Comparison of ENCODE assay signal across 22 cellular contexts in the genomic region with DNA sequence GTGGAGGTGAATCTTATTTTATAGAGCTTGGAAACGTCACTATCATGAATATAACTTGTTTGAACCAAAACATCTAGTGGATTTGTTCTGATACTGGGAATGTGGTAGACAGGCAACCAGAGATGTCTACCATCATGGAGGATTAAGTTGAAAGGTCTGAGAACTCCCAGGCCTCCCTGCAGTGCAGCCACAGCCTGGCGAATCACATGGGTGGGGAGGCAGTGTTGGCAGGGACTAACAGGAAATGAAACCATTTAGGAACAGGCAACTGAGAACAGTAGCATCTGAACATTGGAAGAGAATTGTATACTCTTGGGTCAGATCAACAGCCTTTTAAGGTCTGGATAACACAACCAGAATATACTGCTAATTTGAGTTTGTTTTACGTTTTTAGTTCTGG. TPM values are rescaled to one million over a fixed set of nuclear protein-coding genes. Genes with fewer than 3 reads are reported as not detected.
A peak's percentile ranks its signal among the peaks of the same experiment; 100 is the strongest.
DNase-seq lines count a peak whose midpoint lies in the region; ATAC-seq and TF ChIP-seq lines count a peak whose summit lies in the region.
"Had no signal": no experiment of that assay in that cellular context is flagged by ENCODE, and none has a peak within 500 bp of the region (broad histone marks: within the 10 kb centered on the region; RNA-seq: fewer than 3 reads in every experiment).

No MANE protein-coding gene starts in this region.

- CTCF ChIA-PET in SK-N-SH (lab: Yijun Ruan, JAX), result no interaction called here

- ATAC-seq in gastroesophageal sphincter (no peak), HG02852 (IDR thresholded peaks at IDR 0.05; ENCODE audit: unreplicated experiment) (no peak)
- ATAC-seq: psoas muscle had no signal

- no peak overlapping the region for H3K4me2 ChIP-seq in SK-N-SH
- H3K4me2 ChIP-seq: smooth muscle cell had no signal

- no peaks in the 10 kb centered on the region for H4K20me1 ChIP-seq in SK-N-SH (ENCODE audit: insufficient read depth)

- TF ChIP-seq RAD21 in SK-N-SH (IDR thresholded peaks at IDR 0.05; ENCODE audit: low read length), result no peak

- H3K9ac ChIP-seq in SK-N-SH, result no peak overlapping the region

- H3K27me3 ChIP-seq in SK-N-SH (ENCODE audit: insufficient read depth) (no peaks in the 10 kb centered on the region), gastroesophageal sphincter (peaks cover 4% of the 10 kb centered on the region)
- H3K27me3 ChIP-seq: esophagus squamous epithelium had no signal

- WGBS in SK-N-SH (ENCODE audit: low lambda C conversion rate), result 24% methylated on average over 3 of the region's 3 CpGs
- WGBS in gastroesophageal sphincter (ENCODE audit: low coverage in 1 of 2), 2 donors, result 29 to 51% methylated on average over 3 of the region's 3 CpGs

- H3K9me3 ChIP-seq in SK-N-SH (no peaks in the 10 kb centered on the region), gastroesophageal sphincter (no peaks in the 10 kb centered on the region)
- H3K9me3 ChIP-seq: esophagus squamous epithelium, psoas muscle had no signal

- H3K4me1 ChIP-seq in SK-N-SH (ENCODE audit: control insufficient read depth in 1 of 2, insufficient read depth in 2 of 2, low read depth in 1 of 2, low read length in 1 of 2) (no peaks in the 10 kb centered on the region), gastroesophageal sphincter (no peaks in the 10 kb centered on the region)
- H3K4me1 ChIP-seq: esophagus squamous epithelium, psoas muscle had no signal

- no peak for TF ChIP-seq EP300 in SK-N-SH (IDR thresholded peaks at IDR 0.05; ENCODE audit: borderline replicate concordance in 1 of 2, low read depth in 1 of 2, low read length in 1 of 2)
- no peak for TF ChIP-seq EP300 in gastroesophageal sphincter (IDR thresholded peaks at IDR 0.05)

- DNase-seq in Daoy (ENCODE audit: low read depth), result peak; percentile 23
- peak; percentile 11 for DNase-seq in M059J (ENCODE audit: low read depth)
- peak; percentile 30 for DNase-seq in SK-N-SH
- DNase-seq in fibroblast of villous mesenchyme (ENCODE audit: low read depth), result peak; percentile 14
- DNase-seq in DMS79 (lab: John Stamatoyannopoulos, UW), result no peak
- DNase-seq in activated CD4-positive, alpha-beta T cell treated with anti-CD3 and anti-CD28 coated beads, Interleukin-2, amount 50 U/mL, for 4 hours, result no peak
- DNase-seq: activated CD4-positive, alpha-beta memory T cell treated with anti-CD3 and anti-CD28 coated beads for 36 hours; activated naive CD8-positive, alpha-beta T cell treated with anti-CD3 and anti-CD28 coated beads for 36 hours; COR-L47; dorsolateral prefrontal cortex; esophagus squamous epithelium; GF-D8; KBM-7; kidney glomerular epithelial cell; mesenchymal stem cell; NCI-H1694; NCI-H345; psoas muscle had no signal

- no peaks in the 10 kb centered on the region for H3K9me2 ChIP-seq in SK-N-SH

- H3K27ac ChIP-seq in SK-N-SH (ENCODE audit: low read depth in 2 of 2, low read length in 1 of 2) (no peak overlapping the region), gastroesophageal sphincter (no peak overlapping the region)
- H3K27ac ChIP-seq: dorsolateral prefrontal cortex, esophagus squamous epithelium, psoas muscle, SK-N-MC had no signal

- TF ChIP-seq CTCF in SK-N-SH (IDR thresholded peaks at IDR 0.05) (no peak), fibroblast of villous mesenchyme (IDR thresholded peaks at IDR 0.05; ENCODE audit: insufficient read depth, low read depth, low read length) (no peak), gastroesophageal sphincter (IDR thresholded peaks at IDR 0.05) (no peak)

- no peaks in the 10 kb centered on the region for H3F3A ChIP-seq in SK-N-SH (replicated peaks; ENCODE audit: insufficient read depth)

- no peak for TF ChIP-seq POLR2A in gastroesophageal sphincter (IDR thresholded peaks at IDR 0.05)

- H3K36me3 ChIP-seq in SK-N-SH (replicated peaks in 1 of 2; ENCODE audit: control insufficient read depth in 1 of 2, insufficient read depth in 2 of 2, low read length in 1 of 2) (no peaks in the 10 kb centered on the region), gastroesophageal sphincter (no peaks in the 10 kb centered on the region)
- H3K36me3 ChIP-seq: esophagus squamous epithelium had no signal

- no peak overlapping the region for H2AFZ ChIP-seq in SK-N-SH (ENCODE audit: low read depth)

- POLR2A ChIA-PET in SK-N-SH (lab: Yijun Ruan, JAX), result no interaction called here

- H3K4me3 ChIP-seq in SK-N-SH (ENCODE audit: low read depth in 2 of 2, low read length in 1 of 2) (no peak overlapping the region), fibroblast of villous mesenchyme (ENCODE audit: low read depth, low read length) (no peak overlapping the region), gastroesophageal sphincter (no peak overlapping the region)
- H3K4me3 ChIP-seq: dorsolateral prefrontal cortex, esophagus squamous epithelium, psoas muscle, SK-N-MC, smooth muscle cell had no signal

- H3K79me2 ChIP-seq in SK-N-SH (ENCODE audit: insufficient read depth), result no peaks in the 10 kb centered on the region

TF ChIP-seq in SK-N-SH, 30 proteins besides CTCF, POLR2A, EP300 and RAD21:
- TF ChIP-seq POLR2AphosphoS5 (IDR thresholded peaks at IDR 0.05; ENCODE audit: low read depth, low read length) (no peak), NFIC (IDR thresholded peaks at IDR 0.05; ENCODE audit: borderline replicate concordance) (no peak), TEAD4 (IDR thresholded peaks at IDR 0.05; ENCODE audit: borderline replicate concordance, insufficient read depth) (no peak)
- TF ChIP-seq, protein P1, sequence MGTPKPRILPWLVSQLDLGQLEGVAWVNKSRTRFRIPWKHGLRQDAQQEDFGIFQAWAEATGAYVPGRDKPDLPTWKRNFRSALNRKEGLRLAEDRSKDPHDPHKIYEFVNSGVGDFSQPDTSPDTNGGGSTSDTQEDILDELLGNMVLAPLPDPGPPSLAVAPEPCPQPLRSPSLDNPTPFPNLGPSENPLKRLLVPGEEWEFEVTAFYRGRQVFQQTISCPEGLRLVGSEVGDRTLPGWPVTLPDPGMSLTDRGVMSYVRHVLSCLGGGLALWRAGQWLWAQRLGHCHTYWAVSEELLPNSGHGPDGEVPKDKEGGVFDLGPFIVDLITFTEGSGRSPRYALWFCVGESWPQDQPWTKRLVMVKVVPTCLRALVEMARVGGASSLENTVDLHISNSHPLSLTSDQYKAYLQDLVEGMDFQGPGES (IDR thresholded peaks at IDR 0.05; ENCODE audit: low read depth, low read length), result no peak
- TF ChIP-seq, protein P2, sequence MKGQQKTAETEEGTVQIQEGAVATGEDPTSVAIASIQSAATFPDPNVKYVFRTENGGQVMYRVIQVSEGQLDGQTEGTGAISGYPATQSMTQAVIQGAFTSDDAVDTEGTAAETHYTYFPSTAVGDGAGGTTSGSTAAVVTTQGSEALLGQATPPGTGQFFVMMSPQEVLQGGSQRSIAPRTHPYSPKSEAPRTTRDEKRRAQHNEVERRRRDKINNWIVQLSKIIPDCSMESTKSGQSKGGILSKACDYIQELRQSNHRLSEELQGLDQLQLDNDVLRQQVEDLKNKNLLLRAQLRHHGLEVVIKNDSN (IDR thresholded peaks at IDR 0.05; ENCODE audit: borderline replicate concordance, low read depth), result no peak

RNA-seq across cellular contexts. Expression of a gene that starts 22.3 kb away (rescaled TPM):
- total RNA-seq in Daoy (2014; rRNA removed; shearing (Covaris generic)), result 12.1 and 17.4 TPM in 2 replicates
- total RNA-seq in M059J (2014; rRNA removed; shearing (Covaris generic)), result 8.2 and 11.8 TPM in 2 replicates
- 1.2 and 1.4 TPM in 2 replicates for polyA plus RNA-seq in SK-N-SH (2012; rRNA removed)
- 1.6 and 2.1 TPM in 2 replicates for polyA plus RNA-seq in SK-N-SH (2012; cell fraction: cytosol; rRNA removed)
- 1.0 and 3.2 TPM in 2 replicates for polyA plus RNA-seq in SK-N-SH (2012; cell fraction: nucleus; rRNA removed)
- total RNA-seq in fibroblast of villous mesenchyme (5.2 and 6.0 TPM in 2 replicates), gastroesophageal sphincter (10 to 100 TPM in 2 of 4 donors, 1 to 10 TPM in 2; 5.2 to 19.0 (median 9.5) TPM)

Comparison
In these comparisons a context has a peak if more than half of its experiments do, and no peak if none do; other contexts are left out.
1. DNase-seq: peak in Daoy (single experiment), M059J (single experiment), SK-N-SH (single experiment) and fibroblast of villous mesenchyme (single experiment); none in DMS79 (single experiment) and activated CD4-positive, alpha-beta T cell treated with anti-CD3 and anti-CD28 coated beads, Interleukin-2, amount 50 U/mL, for 4 hours (0 of 2).